Comparison of ENCODE assay signal across 13 cellular contexts in genomic region chr10:12499587-12499986, GRCh38.
DNase-seq lines count a peak whose midpoint lies in the region; ATAC-seq, FAIRE-seq and TF ChIP-seq lines count a peak whose summit lies in the region.
"Had no signal": no experiment of that assay in that cellular context is flagged by ENCODE, and none has a peak within 500 bp of the region (broad histone marks: within the 10 kb centered on the region; RNA-seq: fewer than 3 reads in every experiment).

No MANE protein-coding gene starts in this region.

- H3K36me3 Mint-ChIP-seq in CD4-positive, CD25-positive, alpha-beta regulatory T cell: peaks cover 12% of the 10 kb centered on the region

- TF ChIP-seq CTCF in adrenal gland (IDR thresholded peaks at IDR 0.05) (no peak), heart right ventricle (IDR thresholded peaks at IDR 0.05) (no peak)

- H3K9me3 ChIP-seq in CD4-positive, CD25-positive, alpha-beta regulatory T cell (ENCODE audit: control insufficient read depth in 2 of 2, low read length in 2 of 2): no peaks in the 10 kb centered on the region
- H3K9me3 ChIP-seq in adrenal gland (replicated peaks in 1 of 3) (no peaks in the 10 kb centered on the region), heart right ventricle (no peaks in the 10 kb centered on the region), neuronal stem cell (replicated peaks in 1 of 2; ENCODE audit: control insufficient read depth in 2 of 2, insufficient read depth in 1 of 2, low read depth in 1 of 2, low read length in 2 of 2) (no peaks in the 10 kb centered on the region), trophoblast cell (ENCODE audit: insufficient read depth, low read depth, low read length) (no peaks in the 10 kb centered on the region)
- H3K9me3 ChIP-seq: psoas muscle had no signal

- TF ChIP-seq POLR2A in adrenal gland (IDR thresholded peaks at IDR 0.05): no peak

- H3K4ac ChIP-seq in neuronal stem cell (ENCODE audit: low read length): no peak overlapping the region
- H3K4ac ChIP-seq in trophoblast cell (ENCODE audit: low read depth, low read length): no peak overlapping the region

- no peak overlapping the region for H3K4me3 Mint-ChIP-seq in CD4-positive, CD25-positive, alpha-beta regulatory T cell
- H3K4me3 Mint-ChIP-seq: activated naive CD8-positive, alpha-beta T cell had no signal

- no peaks in the 10 kb centered on the region for H3K79me2 ChIP-seq in trophoblast cell (ENCODE audit: control insufficient read depth, insufficient read depth, low read length, poor library complexity)

- no peaks in the 10 kb centered on the region for H3K27me3 Mint-ChIP-seq in CD4-positive, CD25-positive, alpha-beta regulatory T cell
- H3K27me3 Mint-ChIP-seq: activated naive CD8-positive, alpha-beta T cell had no signal

- no peaks in the 10 kb centered on the region for H3K4me1 ChIP-seq in CD4-positive, CD25-positive, alpha-beta regulatory T cell (ENCODE audit: control insufficient read depth, insufficient read depth, low read length, poor library complexity, severe bottlenecking)
- H3K4me1 ChIP-seq in adrenal gland (replicated peaks in 1 of 2) (peaks cover 14 to 23% of the 10 kb centered on the region in 2 donors), heart right ventricle (peaks cover 3 to 40% (median 19%) of the 10 kb centered on the region in 9 donors), neuronal stem cell (ENCODE audit: control insufficient read depth in 2 of 2, insufficient read depth in 1 of 2, low read depth in 1 of 2, low read length in 2 of 2) (peaks cover 4 to 11% of the 10 kb centered on the region in 2 donors), trophoblast cell (ENCODE audit: control insufficient read depth in 1 of 2, insufficient read depth in 2 of 2, low read length in 2 of 2) (no peaks in the 10 kb centered on the region)
- H3K4me1 ChIP-seq: psoas muscle had no signal

- peak overlapping the region in 2 of 3 donors; percentile 29 to 58 for H3K27ac Mint-ChIP-seq in CD4-positive, CD25-positive, alpha-beta regulatory T cell
- H3K27ac Mint-ChIP-seq: activated naive CD8-positive, alpha-beta T cell had no signal

- H3K4me3 ChIP-seq in CD4-positive, CD25-positive, alpha-beta regulatory T cell (ENCODE audit: low read depth, low read length): no peak overlapping the region
- H3K4me3 ChIP-seq in adrenal gland: no peak overlapping the region
- H3K4me3 ChIP-seq in heart right ventricle: no peak overlapping the region
- no peak overlapping the region for H3K4me3 ChIP-seq in neuronal stem cell (ENCODE audit: low read length in 2 of 2)
- no peak overlapping the region for H3K4me3 ChIP-seq in trophoblast cell (ENCODE audit: low read depth, low read length)
- H3K4me3 ChIP-seq: psoas muscle had no signal

- 31 to 57% (median 32%) methylated on average over 3 of the region's 3 CpGs for WGBS in adrenal gland, 4 donors
- WGBS in heart right ventricle, 2 donors: 38 to 48% methylated on average over 3 of the region's 3 CpGs
- WGBS in neuronal stem cell (ENCODE audit: extremely low coverage in 2 of 2, insufficient read length in 2 of 2, insufficient replicate concordance in 1 of 2), 2 donors: no CpG with 5 or more reads among the region's 3 CpGs
- no CpG with 5 or more reads among the region's 3 CpGs for WGBS in trophoblast cell (ENCODE audit: extremely low coverage, insufficient coverage, insufficient read length)

- no peaks in the 10 kb centered on the region for H3K9me3 Mint-ChIP-seq in CD4-positive, CD25-positive, alpha-beta regulatory T cell

- H4K91ac ChIP-seq in neuronal stem cell (ENCODE audit: low read depth, low read length, poor library complexity): no peak overlapping the region
- no peak overlapping the region for H4K91ac ChIP-seq in trophoblast cell (ENCODE audit: low read depth, low read length)

- no peak overlapping the region for H2BK12ac ChIP-seq in neuronal stem cell (ENCODE audit: low read length)
- H2BK12ac ChIP-seq in trophoblast cell (ENCODE audit: low read length): no peak overlapping the region

- H3K9ac ChIP-seq in neuronal stem cell (ENCODE audit: low read depth, low read length, poor library complexity) (no peak overlapping the region), trophoblast cell (ENCODE audit: low read length) (no peak overlapping the region)

- H3K27me3 ChIP-seq in CD4-positive, CD25-positive, alpha-beta regulatory T cell (ENCODE audit: control insufficient read depth, insufficient read depth, low read length): no peaks in the 10 kb centered on the region
- no peaks in the 10 kb centered on the region for H3K27me3 ChIP-seq in adrenal gland
- no peaks in the 10 kb centered on the region for H3K27me3 ChIP-seq in heart right ventricle
- H3K27me3 ChIP-seq in neuronal stem cell (ENCODE audit: control insufficient read depth in 3 of 3, insufficient read depth in 3 of 3, low read depth in 1 of 3, low read length in 3 of 3): no peaks in the 10 kb centered on the region
- H3K27me3 ChIP-seq in trophoblast cell (ENCODE audit: insufficient read depth, low read length): no peaks in the 10 kb centered on the region

- H3K79me1 ChIP-seq in neuronal stem cell (ENCODE audit: low read depth, low read length): no peaks in the 10 kb centered on the region
- H3K79me1 ChIP-seq in trophoblast cell (ENCODE audit: low read length): no peaks in the 10 kb centered on the region

- ATAC-seq in CD4-positive, CD25-positive, alpha-beta regulatory T cell (ENCODE audit: low read depth in 2 of 2): no peak
- peak in 7 of 8 donors; percentile 42 to 72 (median 57) for ATAC-seq in heart right ventricle

- no peak for FAIRE-seq in HTR-8/SVneo (lab: Jason Lieb, UNC)
- FAIRE-seq: endothelial cell of umbilical vein had no signal

- intact Hi-C loops in adrenal gland (cut with DNase I): no loop called here
- intact Hi-C loops in heart right ventricle (cut with DNase I): no loop called here

- no peaks in the 10 kb centered on the region for H3K36me3 ChIP-seq in CD4-positive, CD25-positive, alpha-beta regulatory T cell (ENCODE audit: control insufficient read depth, insufficient read depth, low read length)
- H3K36me3 ChIP-seq in adrenal gland (replicated peaks in 1 of 2) (no peaks in the 10 kb centered on the region), heart right ventricle (no peaks in the 10 kb centered on the region), neuronal stem cell (replicated peaks in 1 of 2; ENCODE audit: control insufficient read depth in 2 of 2, insufficient read depth in 2 of 2, low read length in 2 of 2) (no peaks in the 10 kb centered on the region), trophoblast cell (ENCODE audit: control insufficient read depth in 1 of 2, insufficient read depth in 2 of 2, low read length in 2 of 2) (no peaks in the 10 kb centered on the region)

- H3K14ac ChIP-seq in neuronal stem cell (ENCODE audit: low read length) (no peak overlapping the region), trophoblast cell (ENCODE audit: low read length) (no peak overlapping the region)

- H3K23ac ChIP-seq in neuronal stem cell (ENCODE audit: low read depth, low read length, poor library complexity) (no peak overlapping the region), trophoblast cell (ENCODE audit: low read length) (no peak overlapping the region)

- H3K4me2 ChIP-seq in neuronal stem cell (ENCODE audit: insufficient read depth, low read length, poor library complexity, severe bottlenecking) (no peak overlapping the region), trophoblast cell (ENCODE audit: low read length) (no peak overlapping the region)

- H2AK5ac ChIP-seq in neuronal stem cell (ENCODE audit: low read depth, low read length): no peak overlapping the region
- H2AK5ac ChIP-seq in trophoblast cell (ENCODE audit: low read length): no peak overlapping the region

- H4K12ac ChIP-seq in trophoblast cell (ENCODE audit: low read depth, low read length): no peak overlapping the region

- no peak overlapping the region for H3K27ac ChIP-seq in CD4-positive, CD25-positive, alpha-beta regulatory T cell (ENCODE audit: insufficient read depth, low read length, poor library complexity, severe bottlenecking)
- peak overlapping the region in 1 of 5 donors; percentile 50 for H3K27ac ChIP-seq in adrenal gland
- H3K27ac ChIP-seq in heart right ventricle: peak overlapping the region in 1 of 10 donors; percentile 58
- no peak overlapping the region for H3K27ac ChIP-seq in neuronal stem cell (replicated peaks; ENCODE audit: low read length)
- H3K27ac ChIP-seq in trophoblast cell (ENCODE audit: low read depth, low read length): no peak overlapping the region
- H3K27ac ChIP-seq: psoas muscle had no signal

- DNase-seq in CD4-positive, CD25-positive, alpha-beta regulatory T cell: no peak
- DNase-seq in adrenal gland (peak in 5 of 7 donors; percentile 27 to 69 (median 47)), heart right ventricle (no peak), neuronal stem cell (ENCODE audit: low spot score) (no peak), trophoblast cell (no peak), HTR-8/SVneo (ENCODE audit: insufficient read length, low spot score) (no peak), NCI-H1105 treated with DMSO at 0.1 percent for 48 hours (lab: John Stamatoyannopoulos, UW) (no peak)
- DNase-seq in stimulated activated CD4-positive, alpha-beta T cell treated with anti-CD3 and anti-CD28 coated beads, Interleukin-15, amount 100 ng/mL, for 24 hours: no peak
- DNase-seq: NCI-H1930, NCI-H748 treated with DMSO at 0.1 percent for 48 hours, psoas muscle had no signal

- H2AFZ ChIP-seq in neuronal stem cell (ENCODE audit: low read length) (peak overlapping the region; percentile 26), trophoblast cell (ENCODE audit: insufficient read depth, low read length, poor library complexity) (no peak overlapping the region)

- H2BK120ac ChIP-seq in neuronal stem cell (ENCODE audit: low read depth, low read length) (no peak overlapping the region), trophoblast cell (ENCODE audit: insufficient read depth, low read length, poor library complexity) (no peak overlapping the region)

- H4K8ac ChIP-seq in neuronal stem cell (ENCODE audit: low read depth, low read length) (no peak overlapping the region), trophoblast cell (ENCODE audit: low read depth, low read length) (no peak overlapping the region)

- H3K18ac ChIP-seq in neuronal stem cell (ENCODE audit: low read length): no peak overlapping the region
- H3K18ac ChIP-seq in trophoblast cell (ENCODE audit: low read length): no peak overlapping the region

- no peak overlapping the region for H2BK15ac ChIP-seq in neuronal stem cell (ENCODE audit: low read length)

- H2BK5ac ChIP-seq in neuronal stem cell (ENCODE audit: low read length) (no peak overlapping the region), trophoblast cell (ENCODE audit: low read depth, low read length, poor library complexity) (no peak overlapping the region)

- peaks cover 0 to 37% (median 22%) of the 10 kb centered on the region in 4 donors for H3K4me1 Mint-ChIP-seq in CD4-positive, CD25-positive, alpha-beta regulatory T cell

Comparison
In these comparisons a context has a peak if more than half of its experiments do, and no peak if none do; other contexts are left out.
1. ATAC-seq: peak in heart right ventricle (7 of 8); none in CD4-positive, CD25-positive, alpha-beta regulatory T cell (0 of 2).
2. DNase-seq: peak in adrenal gland (5 of 7); none in CD4-positive, CD25-positive, alpha-beta regulatory T cell (0 of 3), heart right ventricle (0 of 2), neuronal stem cell (single experiment), stimulated activated CD4-positive, alpha-beta T cell treated with anti-CD3 and anti-CD28 coated beads, Interleukin-15, amount 100 ng/mL, for 24 hours (single experiment), trophoblast cell (0 of 2), HTR-8/SVneo (single experiment) and NCI-H1105 treated with DMSO at 0.1 percent for 48 hours (single experiment).